8 cellular contexts compared by ENCODE assay signal in the genomic region with DNA sequence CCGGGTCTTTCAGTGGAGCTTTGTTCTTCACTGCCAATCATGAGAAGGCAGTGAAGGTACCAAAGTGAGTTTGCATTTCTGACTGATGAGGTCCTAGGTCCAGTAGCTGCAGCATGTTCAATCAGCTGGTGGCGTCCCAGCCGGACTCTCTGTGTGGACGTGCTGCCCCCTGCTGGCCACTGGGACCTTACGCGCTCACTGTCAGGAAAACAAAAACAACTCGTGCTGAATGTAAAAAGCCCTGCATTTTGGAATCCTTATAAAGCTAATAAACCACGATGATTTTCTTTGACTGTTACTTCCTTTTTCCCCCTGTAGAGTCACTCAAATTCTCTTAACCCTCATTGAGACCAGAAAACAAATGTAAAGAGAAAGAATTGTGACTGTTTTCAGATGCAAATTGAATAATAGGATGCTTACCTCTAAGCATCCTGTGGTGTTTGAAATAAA. TPM values are rescaled to one million over a fixed set of nuclear protein-coding genes. Genes with fewer than 3 reads are reported as not detected.
DNase-seq lines count a peak whose midpoint lies in the region; ATAC-seq and TF ChIP-seq lines count a peak whose summit lies in the region.

No MANE protein-coding gene starts in this region.

- DNase-seq in AG08395 (ENCODE audit: low spot score), result peak; percentile 80
- peak; percentile 52 for DNase-seq in GM19238 (ENCODE audit: insufficient read length, low spot score)
- peak; percentile 43 for DNase-seq in NCI-H1048 (lab: John Stamatoyannopoulos, UW)
- DNase-seq in SW480 (ENCODE audit: low spot score), result peak; percentile 64
- DNase-seq in activated naive CD8-positive, alpha-beta T cell treated with anti-CD3 and anti-CD28 coated beads, Interleukin-2, amount 50 U/mL, for 16 hours (ENCODE audit: low read depth, low spot score), result peak; percentile 58
- peak; percentile 87 for DNase-seq in left cardiac atrium
- peak; percentile 85 to 91 for DNase-seq in psoas muscle
- DNase-seq in aorta, result peak; percentile 85 to 94

- ATAC-seq in left cardiac atrium (peak; percentile 58 to 87), psoas muscle (peak; percentile 87 to 94 (median 89)), aorta (ENCODE audit: low FRiP score) (peak; percentile 89)

- TF ChIP-seq CTCF in psoas muscle (IDR thresholded peaks at IDR 0.05), result peak; percentile 93

- WGBS in psoas muscle, 3 donors, result 0 to 1% (median 0%) methylated on average over 8 of the region's 8 CpGs
- WGBS in aorta, 2 donors, result 0 to 1% methylated on average over 8 of the region's 8 CpGs

- H3K9me3 ChIP-seq in psoas muscle (no peaks in the 10 kb centered on the region), aorta (ENCODE audit: control insufficient read depth, low read length) (no peaks in the 10 kb centered on the region)

- H3K4me3 ChIP-seq in psoas muscle, result no peak overlapping the region
- H3K4me3 ChIP-seq in aorta (ENCODE audit: low read length in 2 of 2), result no peak overlapping the region

- intact Hi-C loops in left cardiac atrium (cut with DNase I) (loop anchor here (2.0 to 5.0 kb wide), 3 partner anchors 372 to 642 kb away; no protein-coding TSS in a partner anchor), psoas muscle (cut with DNase I) (loop anchor here (2.0 to 5.0 kb wide), 4 partner anchors 371 to 642 kb away; no protein-coding TSS in a partner anchor), aorta (cut with DNase I) (loop anchor here (2.0 to 5.0 kb wide), 3 partner anchors 367 to 537 kb away; no protein-coding TSS in a partner anchor)

- H3K36me3 ChIP-seq in psoas muscle (ENCODE audit: insufficient read depth in 1 of 2, low read depth in 1 of 2), result no peaks in the 10 kb centered on the region
- H3K36me3 ChIP-seq in aorta (ENCODE audit: control insufficient read depth in 1 of 2, insufficient read depth in 2 of 2, low read length in 1 of 2), result no peaks in the 10 kb centered on the region

- H3K27me3 ChIP-seq in psoas muscle (ENCODE audit: insufficient read depth in 3 of 3, low read length in 2 of 3) (peaks cover 0 to 49% (median 5%) of the 10 kb centered on the region in 3 donors), aorta (ENCODE audit: control insufficient read depth in 1 of 2, insufficient read depth in 2 of 2, low read length in 1 of 2) (no peaks in the 10 kb centered on the region)

- no peak overlapping the region for H3K27ac ChIP-seq in psoas muscle
- H3K27ac ChIP-seq in aorta (ENCODE audit: low read depth in 1 of 2, low read length in 2 of 2), result no peak overlapping the region

- H3K4me1 ChIP-seq in psoas muscle (peaks cover under 1% of the 10 kb centered on the region), aorta (ENCODE audit: control insufficient read depth in 1 of 2, insufficient read depth in 2 of 2, low read length in 2 of 2) (no peaks in the 10 kb centered on the region)

RNA-seq across cellular contexts. Expression of gene CD24, which starts 4.9 kb away (rescaled TPM):
- total RNA-seq in left cardiac atrium, result under 1 TPM; 0.47 to 0.80 TPM
- 1 to 10 TPM in 1 of 4 donors, under 1 TPM in 3; 0.29 to 1.5 (median 0.77) TPM for total RNA-seq in psoas muscle
- polyA plus RNA-seq in psoas muscle, result 1 to 10 TPM in 1 of 3 donors, under 1 TPM in 2; 0.26 to 1.4 (median 0.56) TPM
- 1 to 10 TPM in 1 of 2 donors, under 1 TPM in 1; 0.94 to 8.0 TPM for total RNA-seq in aorta
- 10 to 100 TPM in 1 of 2 donors, 1 to 10 TPM in 1; 3.9 to 41.7 TPM for polyA plus RNA-seq in aorta

RNA-seq across cellular contexts. Expression of gene MTRES1, which starts 48.5 kb away (rescaled TPM):
- total RNA-seq in left cardiac atrium (10 to 100 TPM; 21.7 to 29.6 TPM), psoas muscle (10 to 100 TPM; 19.0 to 28.3 (median 26.2) TPM), aorta (10 to 100 TPM; 14.1 to 15.2 TPM)
- polyA plus RNA-seq in psoas muscle (10 to 100 TPM; 42.0 to 64.4 (median 42.0) TPM), aorta (10 to 100 TPM; 22.6 to 35.1 TPM)
